Comparison of ENCODE assay signal across 28 cellular contexts in genomic region chr7:41820117-41820671, GRCh38.
DNase-seq lines count a peak whose midpoint lies in the region; ATAC-seq and TF ChIP-seq lines count a peak whose summit lies in the region.
"Had no signal": no experiment of that assay in that cellular context is flagged by ENCODE, and none has a peak within 500 bp of the region (broad histone marks: within the 10 kb centered on the region; RNA-seq: fewer than 3 reads in every experiment).

No MANE protein-coding gene starts in this region.

- DNase-seq in Right ventricle myocardium inferior (ENCODE audit: missing footprints) (peak; percentile 62), right cardiac atrium (no peak), ascending aorta (ENCODE audit: low spot score in 2 of 2) (no peak), mesenchymal stem cell (no peak), aorta (no peak), breast epithelium (ENCODE audit: low spot score in 2 of 2) (no peak), NCI-H446 treated with DMSO at 0.1 percent for 48 hours (lab: John Stamatoyannopoulos, UW) (no peak)
- DNase-seq: ACHN; BE2C; Calu3; CD8-positive, alpha-beta memory T cell; DMS79 treated with DMSO at 0.1 percent for 48 hours; GM23248; H9; NCI-H1092 treated with DMSO at 0.1 percent for 48 hours; NCI-H1436 treated with DMSO at 0.1 percent for 48 hours; NCI-H1930; NCI-H2107; NCI-H526; NCI-H82; NK-92 treated with Interleukin-12 subunit alpha and Interleukin-12 subunit beta, amount 100 ng/mL, for 24 hours; PC-3; SHP77 treated with DMSO at 0.1 percent for 48 hours; SW 1271 had no signal

- H3K4me2 ChIP-seq in mesenchymal stem cell (ENCODE audit: low read length, poor library complexity, severe bottlenecking), result no peak overlapping the region
- H3K4me2 ChIP-seq: KMS-11 had no signal

- 80% methylated on average over 2 of the region's 2 CpGs for WGBS in right cardiac atrium
- 91% methylated on average over 1 of the region's 2 CpGs for WGBS in mesenchymal stem cell
- WGBS in aorta, 2 donors, result 21 to 41% methylated on average over 2 of the region's 2 CpGs

- H3K9me3 ChIP-seq in right cardiac atrium (ENCODE audit: control insufficient read depth, low read length), result no peaks in the 10 kb centered on the region
- H3K9me3 ChIP-seq in ascending aorta, result peaks cover 0 to 11% of the 10 kb centered on the region in 2 donors
- H3K9me3 ChIP-seq in mesenchymal stem cell (ENCODE audit: control insufficient read depth, low read length), result peaks cover 4% of the 10 kb centered on the region
- H3K9me3 ChIP-seq in aorta (ENCODE audit: control insufficient read depth, low read length), result peaks cover 1% of the 10 kb centered on the region
- peaks cover 0 to 7% of the 10 kb centered on the region in 2 donors for H3K9me3 ChIP-seq in breast epithelium
- H3K9me3 ChIP-seq: BE2C had no signal

- no peak overlapping the region for H2BK5ac ChIP-seq in mesenchymal stem cell (ENCODE audit: low read depth, low read length, poor library complexity, severe bottlenecking)

- intact Hi-C loops in Right ventricle myocardium inferior (cut with DNase I) (no loop called here), right cardiac atrium (cut with DNase I) (no loop called here), ascending aorta (cut with DNase I) (loop anchor here (5.0 kb wide), 1 partner anchor 33 kb away; no protein-coding TSS in a partner anchor), aorta (cut with DNase I) (loop anchor here (10.0 kb wide), 1 partner anchor 95 kb away; no protein-coding TSS in a partner anchor), breast epithelium (cut with DNase I; ENCODE audit: low total_unique reads) (no loop called here)

- no peak for TF ChIP-seq POLR2A in breast epithelium (IDR thresholded peaks at IDR 0.05)

- H3K4ac ChIP-seq in mesenchymal stem cell (ENCODE audit: low read depth in 1 of 2, low read length in 2 of 2), result no peak overlapping the region

- H3K4me1 ChIP-seq in right cardiac atrium (ENCODE audit: control insufficient read depth, insufficient read depth, low read length) (no peaks in the 10 kb centered on the region), ascending aorta (peaks cover 0 to 38% of the 10 kb centered on the region in 2 donors), mesenchymal stem cell (ENCODE audit: control insufficient read depth, insufficient read depth, low read depth, low read length) (peaks cover 9% of the 10 kb centered on the region), aorta (ENCODE audit: control insufficient read depth in 1 of 2, insufficient read depth in 2 of 2, low read length in 2 of 2) (peaks cover 0 to 3% of the 10 kb centered on the region in 2 donors), breast epithelium (no peaks in the 10 kb centered on the region)
- H3K4me1 ChIP-seq: BE2C had no signal

- no peak overlapping the region for H3K23ac ChIP-seq in mesenchymal stem cell (ENCODE audit: low read length in 2 of 2)

- H2BK15ac ChIP-seq in mesenchymal stem cell (ENCODE audit: low read depth, poor library complexity, severe bottlenecking), result no peak overlapping the region

- H3K27me3 ChIP-seq in right cardiac atrium (ENCODE audit: control insufficient read depth, insufficient read depth) (no peaks in the 10 kb centered on the region), ascending aorta (no peaks in the 10 kb centered on the region), mesenchymal stem cell (ENCODE audit: control insufficient read depth in 1 of 2, insufficient read depth in 1 of 2, low read length in 2 of 2) (no peaks in the 10 kb centered on the region), aorta (ENCODE audit: control insufficient read depth in 1 of 2, insufficient read depth in 2 of 2, low read length in 1 of 2) (no peaks in the 10 kb centered on the region), breast epithelium (no peaks in the 10 kb centered on the region)
- H3K27me3 ChIP-seq: BE2C had no signal

- no peak overlapping the region for H3K18ac ChIP-seq in mesenchymal stem cell (ENCODE audit: low read depth in 1 of 2, low read length in 2 of 2)

- no peaks in the 10 kb centered on the region for H3K79me1 ChIP-seq in mesenchymal stem cell (replicated peaks; ENCODE audit: low read length, poor library complexity, severe bottlenecking)

- H2BK120ac ChIP-seq in mesenchymal stem cell (ENCODE audit: low read depth, low read length), result no peak overlapping the region

- no peak overlapping the region for H4K91ac ChIP-seq in mesenchymal stem cell (ENCODE audit: low read length)

- H3K36me3 ChIP-seq in ascending aorta (no peaks in the 10 kb centered on the region), mesenchymal stem cell (ENCODE audit: control insufficient read depth in 1 of 2, insufficient read depth in 2 of 2, low read depth in 1 of 2, low read length in 2 of 2) (no peaks in the 10 kb centered on the region), aorta (ENCODE audit: control insufficient read depth in 1 of 2, insufficient read depth in 2 of 2, low read length in 1 of 2) (no peaks in the 10 kb centered on the region), breast epithelium (no peaks in the 10 kb centered on the region)
- H3K36me3 ChIP-seq: BE2C had no signal

- H2AFZ ChIP-seq in mesenchymal stem cell (ENCODE audit: low read depth, low read length), result no peak overlapping the region
- H2AFZ ChIP-seq: GM23248 had no signal

- no peak overlapping the region for H2AK5ac ChIP-seq in mesenchymal stem cell (ENCODE audit: low read length, severe bottlenecking)

- ATAC-seq in Right ventricle myocardium inferior (no peak), right cardiac atrium (no peak), aorta (ENCODE audit: low FRiP score) (no peak), HG03045 (IDR thresholded peaks at IDR 0.05; ENCODE audit: unreplicated experiment) (no peak)
- ATAC-seq: PC-3 had no signal

- H3K27ac ChIP-seq in right cardiac atrium (ENCODE audit: low read length) (no peak overlapping the region), ascending aorta (peak overlapping the region; percentile 81 to 82), mesenchymal stem cell (ENCODE audit: low read length, poor library complexity, severe bottlenecking) (peak overlapping the region; percentile 0), aorta (ENCODE audit: low read depth in 1 of 2, low read length in 2 of 2) (peak overlapping the region; percentile 50 to 82), breast epithelium (no peak overlapping the region)
- H3K27ac ChIP-seq: 22Rv1, GM23248, KMS-11, RWPE1 had no signal

- H4K8ac ChIP-seq in mesenchymal stem cell (ENCODE audit: low read length), result no peak overlapping the region

- H2BK12ac ChIP-seq in mesenchymal stem cell (ENCODE audit: low read length in 2 of 2), result no peak overlapping the region

- no peak overlapping the region for H3K9ac ChIP-seq in mesenchymal stem cell (ENCODE audit: low read length)
- H3K9ac ChIP-seq: GM23248, KMS-11 had no signal

- TF ChIP-seq CTCF in ascending aorta (IDR thresholded peaks at IDR 0.05) (no peak), breast epithelium (IDR thresholded peaks at IDR 0.05) (no peak)

- H3K14ac ChIP-seq in mesenchymal stem cell (ENCODE audit: low read length in 2 of 2), result no peak overlapping the region

- H3K4me3 ChIP-seq in right cardiac atrium (ENCODE audit: low read length), result no peak overlapping the region
- H3K4me3 ChIP-seq in ascending aorta, result no peak overlapping the region
- no peak overlapping the region for H3K4me3 ChIP-seq in mesenchymal stem cell (ENCODE audit: insufficient read depth in 1 of 2, low read depth in 1 of 2, low read length in 2 of 2)
- H3K4me3 ChIP-seq in aorta (ENCODE audit: low read length in 2 of 2), result no peak overlapping the region
- no peak overlapping the region for H3K4me3 ChIP-seq in breast epithelium
- H3K4me3 ChIP-seq: GM23248 had no signal

Comparison
In these comparisons a context has a peak if more than half of its experiments do, and no peak if none do; other contexts are left out.
1. H3K27ac ChIP-seq: peak in ascending aorta (2 of 2), mesenchymal stem cell (single experiment) and aorta (2 of 2); none in right cardiac atrium (single experiment) and breast epithelium (0 of 2).
2. intact Hi-C loops: an anchor here in ascending aorta (5.0 kb wide) and aorta (10.0 kb wide); none called in Right ventricle myocardium inferior, right cardiac atrium and breast epithelium.